ENCODE assay signal across 8 cellular contexts in genomic region chr6:52305948-52306767, GRCh38. TPM values are rescaled to one million over a fixed set of nuclear protein-coding genes. Genes with fewer than 3 reads are reported as not detected.
DNase-seq lines count a peak whose midpoint lies in the region; ATAC-seq and TF ChIP-seq lines count a peak whose summit lies in the region.

No MANE protein-coding gene starts in this region.

- DNase-seq in GM10248 (ENCODE audit: extremely low spot score) = peak; percentile 71
- DNase-seq in effector memory CD4-positive, alpha-beta T cell = no peak
- DNase-seq in upper lobe of right lung = no peak
- DNase-seq in mesenteric fat pad (ENCODE audit: low spot score) = no peak
- no peak for DNase-seq in HK-2 (ENCODE audit: unreplicated experiment)
- no peak for DNase-seq in HUDEP-2 (lab: John Stamatoyannopoulos, UW; ENCODE audit: unreplicated experiment in 76 of 76)

- H3K27ac ChIP-seq in effector memory CD4-positive, alpha-beta T cell (ENCODE audit: insufficient read depth, low read length, poor library complexity, severe bottlenecking) = peak overlapping the region; percentile 69
- H3K27ac ChIP-seq in upper lobe of right lung = peak overlapping the region; percentile 77

- peaks cover 42% of the 10 kb centered on the region for H3K4me1 ChIP-seq in effector memory CD4-positive, alpha-beta T cell (ENCODE audit: control insufficient read depth, insufficient read depth, low read length, poor library complexity, severe bottlenecking)
- H3K4me1 ChIP-seq in upper lobe of right lung = peaks cover 39% of the 10 kb centered on the region

- H3K9me3 ChIP-seq in effector memory CD4-positive, alpha-beta T cell (ENCODE audit: control insufficient read depth, low read length) = no peaks in the 10 kb centered on the region
- no peaks in the 10 kb centered on the region for H3K9me3 ChIP-seq in upper lobe of right lung

- intact Hi-C loops in upper lobe of right lung (cut with DNase I) = loop anchor here (10.0 kb wide), 1 partner anchor 89 kb away; no protein-coding TSS in a partner anchor

- POLR2A ChIA-PET in GM10248 (lab: Yijun Ruan, JAX) = interaction anchor here (0.6 kb wide), 1 partner anchor 279 kb away, joined by 4 read pairs; no protein-coding TSS in a partner anchor

- no peak for TF ChIP-seq CTCF in GM10248 (IDR thresholded peaks at IDR 0.05; ENCODE audit: control extremely low read depth, extremely low read depth, low read depth, missing control alignments)
- TF ChIP-seq CTCF in upper lobe of right lung (IDR thresholded peaks at IDR 0.05) = no peak

- H3K36me3 ChIP-seq in effector memory CD4-positive, alpha-beta T cell (ENCODE audit: control insufficient read depth, insufficient read depth, low read length) = no peaks in the 10 kb centered on the region
- no peaks in the 10 kb centered on the region for H3K36me3 ChIP-seq in upper lobe of right lung

- CTCF ChIA-PET in GM10248 (lab: Yijun Ruan, JAX) = interaction anchor here (1.2 to 3.9 kb wide), 4 partner anchors 10 to 94 kb away, joined by 3 to 29 read pairs (median 6); partner anchors contain the start of gene MCM3

- no peaks in the 10 kb centered on the region for H3K27me3 ChIP-seq in effector memory CD4-positive, alpha-beta T cell (replicated peaks; ENCODE audit: control insufficient read depth, insufficient read depth, low read length, poor library complexity, severe bottlenecking)
- H3K27me3 ChIP-seq in upper lobe of right lung = no peaks in the 10 kb centered on the region

- peak overlapping the region; percentile 33 for H3K4me3 ChIP-seq in effector memory CD4-positive, alpha-beta T cell (ENCODE audit: insufficient read depth, low read depth, low read length, poor library complexity, severe bottlenecking)
- H3K4me3 ChIP-seq in upper lobe of right lung = no peak overlapping the region

- ATAC-seq in GM21381 (IDR thresholded peaks at IDR 0.05; ENCODE audit: unreplicated experiment) (peak; percentile 63), HG03565 (IDR thresholded peaks at IDR 0.05; ENCODE audit: unreplicated experiment) (peak; percentile 63), upper lobe of right lung (peak; percentile 57)

RNA-seq across cellular contexts. Expression of gene MCM3, which starts 21.6 kb away (rescaled TPM):
- total RNA-seq in upper lobe of right lung (26.3 TPM), mesenteric fat pad (22.2 TPM)

RNA-seq across cellular contexts. Expression of gene PAQR8, which starts 55.8 kb away (rescaled TPM):
- total RNA-seq in upper lobe of right lung (5.8 TPM), mesenteric fat pad (3.9 TPM)
